Comparison of ENCODE assay signal across 15 cellular contexts in genomic region chr9:94079236-94079635, GRCh38. TPM values are rescaled to one million over a fixed set of nuclear protein-coding genes. Genes with fewer than 3 reads are reported as not detected.
DNase-seq lines count a peak whose midpoint lies in the region; ATAC-seq and TF ChIP-seq lines count a peak whose summit lies in the region.
"Had no signal": no experiment of that assay in that cellular context is flagged by ENCODE, and none has a peak within 500 bp of the region (broad histone marks: within the 10 kb centered on the region; RNA-seq: fewer than 3 reads in every experiment).

No MANE protein-coding gene starts in this region.

- H3K9me3 ChIP-seq in esophagus muscularis mucosa = no peaks in the 10 kb centered on the region
- no peaks in the 10 kb centered on the region for H3K9me3 ChIP-seq in trophoblast cell (ENCODE audit: insufficient read depth, low read depth, low read length)
- H3K9me3 ChIP-seq: A549, BE2C, HAP-1 had no signal

- TF ChIP-seq POLR2A in esophagus muscularis mucosa (IDR thresholded peaks at IDR 0.05; ENCODE audit: low read depth) = no peak

- H3K27ac ChIP-seq in esophagus muscularis mucosa (replicated peaks in 1 of 4) (no peak overlapping the region), trophoblast cell (ENCODE audit: low read depth, low read length) (no peak overlapping the region)
- H3K27ac ChIP-seq: A549, C4-2B had no signal

- H2BK120ac ChIP-seq in trophoblast cell (ENCODE audit: insufficient read depth, low read length, poor library complexity) = no peak overlapping the region

- H3K4me3 ChIP-seq in esophagus muscularis mucosa (no peak overlapping the region), trophoblast cell (ENCODE audit: low read depth, low read length) (no peak overlapping the region)
- H3K4me3 ChIP-seq: A549, HAP-1 had no signal

- no peak overlapping the region for H2AFZ ChIP-seq in trophoblast cell (ENCODE audit: insufficient read depth, low read length, poor library complexity)

- H3K14ac ChIP-seq in trophoblast cell (ENCODE audit: low read length) = no peak overlapping the region

- no peak for TF ChIP-seq CTCF in esophagus muscularis mucosa (IDR thresholded peaks at IDR 0.05)

- no peak overlapping the region for H2BK12ac ChIP-seq in trophoblast cell (ENCODE audit: low read length)

- no peak for ATAC-seq in left cardiac atrium
- ATAC-seq: A549 had no signal

- peaks cover 0 to 13% (median 6%) of the 10 kb centered on the region in 4 donors for H3K4me1 ChIP-seq in esophagus muscularis mucosa
- H3K4me1 ChIP-seq in trophoblast cell (ENCODE audit: control insufficient read depth in 1 of 2, insufficient read depth in 2 of 2, low read length in 2 of 2) = no peaks in the 10 kb centered on the region
- H3K4me1 ChIP-seq: BE2C had no signal

- TF ChIP-seq EP300 in esophagus muscularis mucosa (IDR thresholded peaks at IDR 0.05) = no peak

- DNase-seq in NCI-H1694 treated with DMSO at 0.1 percent for 48 hours (lab: John Stamatoyannopoulos, UW) = peak; percentile 6
- peak; percentile 99 for DNase-seq in NCI-H82 treated with DMSO at 0.1 percent for 48 hours (lab: John Stamatoyannopoulos, UW; ENCODE audit: unreplicated experiment)
- peak; percentile 39 for DNase-seq in esophagus muscularis mucosa (ENCODE audit: extremely low spot score)
- no peak for DNase-seq in trophoblast cell
- DNase-seq in left cardiac atrium = no peak
- no peak for DNase-seq in GM19240 (ENCODE audit: insufficient read length, low spot score)
- DNase-seq in activated gamma-delta T cell (lab: John Stamatoyannopoulos, UW) = no peak
- DNase-seq: BE2C; CD4-positive, alpha-beta memory T cell; COR-L47; DMS79; IMR-90 had no signal

- no peak overlapping the region for H3K4ac ChIP-seq in trophoblast cell (ENCODE audit: low read depth, low read length)

- no peak overlapping the region for H3K18ac ChIP-seq in trophoblast cell (ENCODE audit: low read length)

- no peak overlapping the region for H2BK5ac ChIP-seq in trophoblast cell (ENCODE audit: low read depth, low read length, poor library complexity)

- H3K79me1 ChIP-seq in trophoblast cell (ENCODE audit: low read length) = no peaks in the 10 kb centered on the region

- H4K91ac ChIP-seq in trophoblast cell (ENCODE audit: low read depth, low read length) = no peak overlapping the region

- no peak overlapping the region for H3K23ac ChIP-seq in trophoblast cell (ENCODE audit: low read length)

- H3K79me2 ChIP-seq in trophoblast cell (ENCODE audit: control insufficient read depth, insufficient read depth, low read length, poor library complexity) = no peaks in the 10 kb centered on the region

- H2AK5ac ChIP-seq in trophoblast cell (ENCODE audit: low read length) = no peak overlapping the region

- peaks cover 0 to 10% (median 8%) of the 10 kb centered on the region in 4 donors for H3K36me3 ChIP-seq in esophagus muscularis mucosa
- H3K36me3 ChIP-seq in trophoblast cell (ENCODE audit: control insufficient read depth in 1 of 2, insufficient read depth in 2 of 2, low read length in 2 of 2) = peaks cover 0 to 4% of the 10 kb centered on the region in 2 experiments
- H3K36me3 ChIP-seq: BE2C, HAP-1 had no signal

- H3K9ac ChIP-seq in trophoblast cell (ENCODE audit: low read length) = no peak overlapping the region

- H3K4me2 ChIP-seq in trophoblast cell (ENCODE audit: low read length) = no peak overlapping the region
- H3K4me2 ChIP-seq: A549 had no signal

- no peaks in the 10 kb centered on the region for H3K27me3 ChIP-seq in esophagus muscularis mucosa
- no peaks in the 10 kb centered on the region for H3K27me3 ChIP-seq in trophoblast cell (ENCODE audit: insufficient read depth, low read length)
- H3K27me3 ChIP-seq: BE2C had no signal

- intact Hi-C loops in esophagus muscularis mucosa (cut with DNase I) (no loop called here), left cardiac atrium (cut with DNase I) (no loop called here)

- no peak overlapping the region for H4K12ac ChIP-seq in trophoblast cell (ENCODE audit: low read depth, low read length)

- 92% methylated on average over 2 of the region's 2 CpGs for WGBS in esophagus muscularis mucosa
- WGBS in trophoblast cell (ENCODE audit: extremely low coverage, insufficient coverage, insufficient read length) = no CpG with 5 or more reads among the region's 2 CpGs

- no peak overlapping the region for H4K8ac ChIP-seq in trophoblast cell (ENCODE audit: low read depth, low read length)

RNA-seq across cellular contexts. Expression of gene PTPDC1, which starts 5.0 kb away (rescaled TPM):
- total RNA-seq in esophagus muscularis mucosa (10 to 100 TPM; 15.4 to 21.6 (median 17.8) TPM), left cardiac atrium (10 to 100 TPM in 1 of 2 donors, 1 to 10 TPM in 1; 9.2 to 15.6 TPM)
- polyA plus RNA-seq in trophoblast cell (2013) = 3.4 and 4.0 TPM in 2 replicates

Comparison
In these comparisons a context has a peak if more than half of its experiments do, and no peak if none do; other contexts are left out.
1. DNase-seq: peak in NCI-H1694 treated with DMSO at 0.1 percent for 48 hours (single experiment), NCI-H82 treated with DMSO at 0.1 percent for 48 hours (single experiment) and esophagus muscularis mucosa (single experiment); none in trophoblast cell (0 of 2), left cardiac atrium (single experiment), GM19240 (single experiment) and activated gamma-delta T cell (single experiment).